11 cellular contexts compared by ENCODE assay signal in genomic region chr6:69791065-69791471, GRCh38. TPM values are rescaled to one million over a fixed set of nuclear protein-coding genes. Genes with fewer than 3 reads are reported as not detected.
DNase-seq lines count a peak whose midpoint lies in the region; ATAC-seq and TF ChIP-seq lines count a peak whose summit lies in the region.
"Had no signal": no experiment of that assay in that cellular context is flagged by ENCODE, and none has a peak within 500 bp of the region (broad histone marks: within the 10 kb centered on the region; RNA-seq: fewer than 3 reads in every experiment).

No MANE protein-coding gene starts in this region.

- peak; percentile 68 for ATAC-seq in GM18511 (IDR thresholded peaks at IDR 0.05; ENCODE audit: unreplicated experiment)
- ATAC-seq in HG02678 (IDR thresholded peaks at IDR 0.05; ENCODE audit: unreplicated experiment): peak; percentile 50
- peak; percentile 41; the same call in 1 of the 3 replicates for ATAC-seq in RWPE2 (ENCODE audit: low read depth)
- no peak for ATAC-seq in activated CD8-positive, alpha-beta memory T cell treated with anti-CD3 and anti-CD28 coated beads, Interleukin-2, amount 10 ng/mL, durations not matched to agents 7 days and 5 days
- no peak for ATAC-seq in HG02970 (IDR thresholded peaks at IDR 0.05; ENCODE audit: low FRiP score, unreplicated experiment)
- no peak for ATAC-seq in T-helper 17 cell

- no peak for TF ChIP-seq CTCF in RWPE2 (IDR thresholded peaks at IDR 0.05; ENCODE audit: poor library complexity, severe bottlenecking)

- no peak overlapping the region for H3K14ac ChIP-seq in mesenchymal stem cell (ENCODE audit: low read length in 2 of 2)

- no peak overlapping the region for H3K23ac ChIP-seq in mesenchymal stem cell (ENCODE audit: low read length in 2 of 2)

- H4K91ac ChIP-seq in mesenchymal stem cell (ENCODE audit: low read length): no peak overlapping the region

- H3K18ac ChIP-seq in mesenchymal stem cell (ENCODE audit: low read depth in 1 of 2, low read length in 2 of 2): no peak overlapping the region

- no peaks in the 10 kb centered on the region for H3K27me3 Mint-ChIP-seq in activated CD8-positive, alpha-beta memory T cell treated with anti-CD3 and anti-CD28 coated beads, Interleukin-2, amount 10 ng/mL, durations not matched to agents 7 days and 5 days
- no peaks in the 10 kb centered on the region for H3K27me3 Mint-ChIP-seq in T-helper 17 cell

- CTCF ChIA-PET in activated CD8-positive, alpha-beta memory T cell treated with anti-CD3 and anti-CD28 coated beads, Interleukin-2, amount 10 ng/mL, durations not matched to agents 7 days and 5 days (lab: Charles Lee): no interaction called here

- no peaks in the 10 kb centered on the region for H3K9me3 Mint-ChIP-seq in activated CD8-positive, alpha-beta memory T cell treated with anti-CD3 and anti-CD28 coated beads, Interleukin-2, amount 10 ng/mL, durations not matched to agents 7 days and 5 days (ENCODE audit: low read depth)
- H3K9me3 Mint-ChIP-seq: nephron progenitor cell had no signal

- H3K4me1 ChIP-seq in RWPE2 (ENCODE audit: insufficient read depth, poor library complexity, severe bottlenecking): no peaks in the 10 kb centered on the region
- H3K4me1 ChIP-seq in mesenchymal stem cell (ENCODE audit: control insufficient read depth, insufficient read depth, low read depth, low read length): no peaks in the 10 kb centered on the region

- 66% methylated on average over 2 of the region's 2 CpGs for WGBS in mesenchymal stem cell

- H3K4me3 Mint-ChIP-seq in activated CD8-positive, alpha-beta memory T cell treated with anti-CD3 and anti-CD28 coated beads, Interleukin-2, amount 10 ng/mL, durations not matched to agents 7 days and 5 days: no peak overlapping the region
- no peak overlapping the region for H3K4me3 Mint-ChIP-seq in T-helper 17 cell
- H3K4me3 Mint-ChIP-seq: nephron progenitor cell had no signal

- H3K4me1 Mint-ChIP-seq in activated CD8-positive, alpha-beta memory T cell treated with anti-CD3 and anti-CD28 coated beads, Interleukin-2, amount 10 ng/mL, durations not matched to agents 7 days and 5 days: peaks cover 28% of the 10 kb centered on the region
- peaks cover 43% of the 10 kb centered on the region for H3K4me1 Mint-ChIP-seq in T-helper 17 cell

- H3K36me3 Mint-ChIP-seq in activated CD8-positive, alpha-beta memory T cell treated with anti-CD3 and anti-CD28 coated beads, Interleukin-2, amount 10 ng/mL, durations not matched to agents 7 days and 5 days: peaks cover 24% of the 10 kb centered on the region
- H3K36me3 Mint-ChIP-seq in T-helper 17 cell (ENCODE audit: low read depth): peaks cover 1% of the 10 kb centered on the region

- H3K79me1 ChIP-seq in mesenchymal stem cell (replicated peaks; ENCODE audit: low read length, poor library complexity, severe bottlenecking): peaks cover 17% of the 10 kb centered on the region

- no peak overlapping the region for H2BK5ac ChIP-seq in mesenchymal stem cell (ENCODE audit: low read depth, low read length, poor library complexity, severe bottlenecking)

- no peak overlapping the region for H4K8ac ChIP-seq in mesenchymal stem cell (ENCODE audit: low read length)

- H3K4me2 ChIP-seq in mesenchymal stem cell (ENCODE audit: low read length, poor library complexity, severe bottlenecking): peak overlapping the region; percentile 31

- H3K36me3 ChIP-seq in RWPE2 (ENCODE audit: low read depth) (peaks cover 23% of the 10 kb centered on the region; the same call in 1 of the 2 replicates), mesenchymal stem cell (ENCODE audit: control insufficient read depth in 1 of 2, insufficient read depth in 2 of 2, low read depth in 1 of 2, low read length in 2 of 2) (peaks cover 0 to 22% of the 10 kb centered on the region in 2 experiments)

- no peak overlapping the region for H2BK120ac ChIP-seq in mesenchymal stem cell (ENCODE audit: low read depth, low read length)

- no peak overlapping the region for H2AK5ac ChIP-seq in mesenchymal stem cell (ENCODE audit: low read length, severe bottlenecking)

- H3K27ac ChIP-seq in RWPE2 (ENCODE audit: poor library complexity, severe bottlenecking) (no peak overlapping the region), mesenchymal stem cell (ENCODE audit: low read length, poor library complexity, severe bottlenecking) (peak overlapping the region; percentile 63)
- H3K27ac ChIP-seq: testis had no signal

- H2BK12ac ChIP-seq in mesenchymal stem cell (ENCODE audit: low read length in 2 of 2): no peak overlapping the region

- no peak overlapping the region for H2BK15ac ChIP-seq in mesenchymal stem cell (ENCODE audit: low read depth, poor library complexity, severe bottlenecking)

- H3K9me3 ChIP-seq in RWPE2 (ENCODE audit: severe bottlenecking) (no peaks in the 10 kb centered on the region), mesenchymal stem cell (ENCODE audit: control insufficient read depth, low read length) (no peaks in the 10 kb centered on the region), T-helper 17 cell (ENCODE audit: control insufficient read depth, low read length, poor library complexity, severe bottlenecking) (no peaks in the 10 kb centered on the region)
- H3K9me3 ChIP-seq: testis had no signal

- no peak overlapping the region for H3K4ac ChIP-seq in mesenchymal stem cell (ENCODE audit: low read depth in 1 of 2, low read length in 2 of 2)

- no peak overlapping the region for H3K4me3 ChIP-seq in RWPE2 (ENCODE audit: severe bottlenecking)
- H3K4me3 ChIP-seq in mesenchymal stem cell (ENCODE audit: insufficient read depth in 1 of 2, low read depth in 1 of 2, low read length in 2 of 2): no peak overlapping the region
- H3K4me3 ChIP-seq: testis had no signal

- no peak overlapping the region for H3K27ac Mint-ChIP-seq in activated CD8-positive, alpha-beta memory T cell treated with anti-CD3 and anti-CD28 coated beads, Interleukin-2, amount 10 ng/mL, durations not matched to agents 7 days and 5 days
- H3K27ac Mint-ChIP-seq in T-helper 17 cell: no peak overlapping the region
- H3K27ac Mint-ChIP-seq: nephron progenitor cell had no signal

- H3K9ac ChIP-seq in mesenchymal stem cell (ENCODE audit: low read length): no peak overlapping the region

- H3K27me3 ChIP-seq in RWPE2 (ENCODE audit: insufficient read depth, poor library complexity, severe bottlenecking) (no peaks in the 10 kb centered on the region), mesenchymal stem cell (ENCODE audit: control insufficient read depth in 1 of 2, insufficient read depth in 1 of 2, low read length in 2 of 2) (no peaks in the 10 kb centered on the region)
- H3K27me3 ChIP-seq: testis had no signal

- H2AFZ ChIP-seq in mesenchymal stem cell (ENCODE audit: low read depth, low read length): no peak overlapping the region

- DNase-seq in RWPE2 (ENCODE audit: low spot score): no peak
- DNase-seq in mesenchymal stem cell: peak; percentile 11
- DNase-seq in activated CD8-positive, alpha-beta memory T cell treated with anti-CD3 and anti-CD28 coated beads, Interleukin-2, amount 10 ng/mL, durations not matched to agents 7 days and 5 days: no peak
- DNase-seq in T-helper 17 cell: no peak
- no peak for DNase-seq in amniotic stem cell (lab: John Stamatoyannopoulos, UW)
- DNase-seq: NCI-H226, nephron progenitor cell, testis had no signal

RNA-seq across cellular contexts. Expression of gene LMBRD1, which starts 5.7 kb away (rescaled TPM):
- 43.9 TPM for polyA plus RNA-seq in mesenchymal stem cell (2013, experiment 1 of 2)
- 45.5 TPM for polyA plus RNA-seq in mesenchymal stem cell (2013, experiment 2 of 2)
- 10 to 100 TPM; 18.3 to 19.1 TPM for total RNA-seq in activated CD8-positive, alpha-beta memory T cell treated with anti-CD3 and anti-CD28 coated beads, Interleukin-2, amount 10 ng/mL, durations not matched to agents 7 days and 5 days
- total RNA-seq in T-helper 17 cell: 10 to 100 TPM; 36.5 to 45.4 TPM

Comparison
In these comparisons a context has a peak if more than half of its experiments do, and no peak if none do; other contexts are left out.
1. ATAC-seq: peak in GM18511 (single experiment), HG02678 (single experiment) and RWPE2 (single experiment); none in activated CD8-positive, alpha-beta memory T cell treated with anti-CD3 and anti-CD28 coated beads, Interleukin-2, amount 10 ng/mL, durations not matched to agents 7 days and 5 days (single experiment), HG02970 (single experiment) and T-helper 17 cell (single experiment).